In genomic region chr11:71792621-71793235, GRCh38 we compare ENCODE assay signal across 8 cellular contexts. TPM values are rescaled to one million over a fixed set of nuclear protein-coding genes. Genes with fewer than 3 reads are reported as not detected.
DNase-seq lines count a peak whose midpoint lies in the region; ATAC-seq and TF ChIP-seq lines count a peak whose summit lies in the region.
"Not testable (repeated sequence)": the region's sequence is repeated elsewhere in the genome, so short reads cannot be mapped to it uniquely, and the experiment has no call there.

No MANE protein-coding gene starts in this region.

- not testable (repeated sequence) for H3K36me3 ChIP-seq in naive thymus-derived CD4-positive, alpha-beta T cell (ENCODE audit: control insufficient read depth in 2 of 3, insufficient read depth in 3 of 3, low read length in 3 of 3)

- H3K27me3 Mint-ChIP-seq in CD4-positive, alpha-beta T cell; HFFc6 (ENCODE audit: insufficient read depth); activated CD4-positive, alpha-beta T cell treated with anti-CD3 and anti-CD28 coated beads, Interleukin-2, amount 10 ng/mL, durations not matched to agents 24 days and 14 days; naive thymus-derived CD4-positive, alpha-beta T cell: not testable (repeated sequence)

- peak; percentile 31 to 63 (median 50) for DNase-seq in CD4-positive, alpha-beta T cell
- peak; percentile 69 for DNase-seq in HFFc6
- DNase-seq in OCI-M1 (lab: John Stamatoyannopoulos, UW) = peak; percentile 78
- DNase-seq in activated CD4-positive, alpha-beta T cell treated with anti-CD3 and anti-CD28 coated beads, Interleukin-2, amount 10 ng/mL, durations not matched to agents 24 days and 14 days = peak; percentile 87
- peak; percentile 17 for DNase-seq in astrocyte of the spinal cord (ENCODE audit: low read depth, low spot score)
- DNase-seq in foreskin melanocyte = peak; percentile 32
- peak; percentile 32 to 67 (median 60) for DNase-seq in naive thymus-derived CD4-positive, alpha-beta T cell
- DNase-seq in stimulated activated effector memory CD8-positive, alpha-beta T cell treated with anti-CD3 and anti-CD28 coated beads, Interleukin-12 subunit alpha, Interleukin-12 subunit beta, amount 100 ng/mL, for 72 hours (ENCODE audit: low spot score in 2 of 2) = peak; percentile 25 to 60

- POLR2A ChIA-PET in CD4-positive, alpha-beta T cell (lab: Charles Lee); naive thymus-derived CD4-positive, alpha-beta T cell (lab: Charles Lee): not testable (repeated sequence)

- H3K27me3 ChIP-seq in CD4-positive, alpha-beta T cell (ENCODE audit: control insufficient read depth, insufficient read depth, low read length); naive thymus-derived CD4-positive, alpha-beta T cell (ENCODE audit: control insufficient read depth in 2 of 2, insufficient read depth in 2 of 2, low read length in 2 of 2): not testable (repeated sequence)

- peak; percentile 61 for TF ChIP-seq CTCF in CD4-positive, alpha-beta T cell (IDR thresholded peaks at IDR 0.05)
- peak; percentile 80 for TF ChIP-seq CTCF in HFFc6 (IDR thresholded peaks at IDR 0.05)
- TF ChIP-seq CTCF in astrocyte of the spinal cord (IDR thresholded peaks at IDR 0.05; ENCODE audit: low read depth, low read length) = peak; percentile 57

- H3K9me3 Mint-ChIP-seq in CD4-positive, alpha-beta T cell; HFFc6; activated CD4-positive, alpha-beta T cell treated with anti-CD3 and anti-CD28 coated beads, Interleukin-2, amount 10 ng/mL, durations not matched to agents 24 days and 14 days; naive thymus-derived CD4-positive, alpha-beta T cell; stimulated activated effector memory CD8-positive, alpha-beta T cell treated with anti-CD3 and anti-CD28 coated beads, Interleukin-12 subunit alpha, Interleukin-12 subunit beta, amount 100 ng/mL, for 72 hours: not testable (repeated sequence)

- CTCF ChIA-PET in CD4-positive, alpha-beta T cell (lab: Charles Lee); naive thymus-derived CD4-positive, alpha-beta T cell (lab: Charles Lee): not testable (repeated sequence)

- H3K4me3 ChIP-seq in astrocyte of the spinal cord (ENCODE audit: low read depth, low read length); naive thymus-derived CD4-positive, alpha-beta T cell (ENCODE audit: low read length): not testable (repeated sequence)

- intact Hi-C loops in CD4-positive, alpha-beta T cell (cut with DNase I, micrococcal nuclease) = loop anchor here in 1 of 2 experiments (5.0 to 10.0 kb wide), 2 partner anchors 312 to 340 kb away; partner anchors contain the start of genes LAMTOR1, NADSYN1 and TOMT
- intact Hi-C loops in activated CD4-positive, alpha-beta T cell treated with anti-CD3 and anti-CD28 coated beads, Interleukin-2, amount 10 ng/mL, durations not matched to agents 24 days and 14 days (cut with micrococcal nuclease) = not testable (repeated sequence)
- intact Hi-C loops in naive thymus-derived CD4-positive, alpha-beta T cell (cut with micrococcal nuclease) = loop anchor here in 1 of 2 donors (1.0 kb wide), 1 partner anchor 8 kb away; no protein-coding TSS in a partner anchor

- ATAC-seq in CD4-positive, alpha-beta T cell (ENCODE audit: poor library complexity); naive thymus-derived CD4-positive, alpha-beta T cell; stimulated activated effector memory CD8-positive, alpha-beta T cell treated with anti-CD3 and anti-CD28 coated beads, Interleukin-12 subunit alpha, Interleukin-12 subunit beta, amount 100 ng/mL, for 72 hours: not testable (repeated sequence)

- not testable (repeated sequence) for H3K27ac ChIP-seq in CD4-positive, alpha-beta T cell (ENCODE audit: low read depth, low read length); naive thymus-derived CD4-positive, alpha-beta T cell (ENCODE audit: low read depth, low read length)

- in situ Hi-C loops in astrocyte of the spinal cord (cut with HindIII; ENCODE audit: low sequenced_read_pairs) = not testable (repeated sequence)

- not testable (repeated sequence) for H3K4me1 ChIP-seq in naive thymus-derived CD4-positive, alpha-beta T cell (ENCODE audit: control insufficient read depth in 2 of 2, insufficient read depth in 2 of 2, low read length in 2 of 2)

- not testable (repeated sequence) for H3K9me3 ChIP-seq in CD4-positive, alpha-beta T cell (ENCODE audit: control insufficient read depth, low read length); naive thymus-derived CD4-positive, alpha-beta T cell (ENCODE audit: control insufficient read depth in 2 of 3, low read length in 3 of 3)

- not testable (repeated sequence) for H3K27ac Mint-ChIP-seq in CD4-positive, alpha-beta T cell; activated CD4-positive, alpha-beta T cell treated with anti-CD3 and anti-CD28 coated beads, Interleukin-2, amount 10 ng/mL, durations not matched to agents 24 days and 14 days; stimulated activated effector memory CD8-positive, alpha-beta T cell treated with anti-CD3 and anti-CD28 coated beads, Interleukin-12 subunit alpha, Interleukin-12 subunit beta, amount 100 ng/mL, for 72 hours
- H3K27ac Mint-ChIP-seq in HFFc6 = peak overlapping the region; percentile 73
- H3K27ac Mint-ChIP-seq in naive thymus-derived CD4-positive, alpha-beta T cell = peak overlapping the region in 1 of 9 donors; percentile 41

- peaks cover 13% of the 10 kb centered on the region for H3K4me1 Mint-ChIP-seq in CD4-positive, alpha-beta T cell (ENCODE audit: low read depth)
- H3K4me1 Mint-ChIP-seq in HFFc6 (ENCODE audit: low read depth) = peaks cover 45% of the 10 kb centered on the region
- H3K4me1 Mint-ChIP-seq in activated CD4-positive, alpha-beta T cell treated with anti-CD3 and anti-CD28 coated beads, Interleukin-2, amount 10 ng/mL, durations not matched to agents 24 days and 14 days = peaks cover 20% of the 10 kb centered on the region
- H3K4me1 Mint-ChIP-seq in naive thymus-derived CD4-positive, alpha-beta T cell = peaks cover 2 to 21% (median 6%) of the 10 kb centered on the region in 7 donors
- peaks cover 22% of the 10 kb centered on the region for H3K4me1 Mint-ChIP-seq in stimulated activated effector memory CD8-positive, alpha-beta T cell treated with anti-CD3 and anti-CD28 coated beads, Interleukin-12 subunit alpha, Interleukin-12 subunit beta, amount 100 ng/mL, for 72 hours

- peak overlapping the region; percentile 61 for H3K4me3 Mint-ChIP-seq in CD4-positive, alpha-beta T cell
- not testable (repeated sequence) for H3K4me3 Mint-ChIP-seq in HFFc6; activated CD4-positive, alpha-beta T cell treated with anti-CD3 and anti-CD28 coated beads, Interleukin-2, amount 10 ng/mL, durations not matched to agents 24 days and 14 days; naive thymus-derived CD4-positive, alpha-beta T cell; stimulated activated effector memory CD8-positive, alpha-beta T cell treated with anti-CD3 and anti-CD28 coated beads, Interleukin-12 subunit alpha, Interleukin-12 subunit beta, amount 100 ng/mL, for 72 hours

- not testable (repeated sequence) for H3K36me3 Mint-ChIP-seq in CD4-positive, alpha-beta T cell (ENCODE audit: low read depth); HFFc6 (ENCODE audit: low read depth); activated CD4-positive, alpha-beta T cell treated with anti-CD3 and anti-CD28 coated beads, Interleukin-2, amount 10 ng/mL, durations not matched to agents 24 days and 14 days (ENCODE audit: low read depth); naive thymus-derived CD4-positive, alpha-beta T cell
- H3K36me3 Mint-ChIP-seq in stimulated activated effector memory CD8-positive, alpha-beta T cell treated with anti-CD3 and anti-CD28 coated beads, Interleukin-12 subunit alpha, Interleukin-12 subunit beta, amount 100 ng/mL, for 72 hours = peaks cover 28% of the 10 kb centered on the region

RNA-seq across cellular contexts. Expression of gene DEFB108B, which starts 40.3 kb away (rescaled TPM):
- not detected for total RNA-seq in CD4-positive, alpha-beta T cell
- not detected for total RNA-seq in HFFc6 (2021; fragmentation: NEBNext Ultra II Directional; extraction: Animal tissue kit (Norgen Biotek cat#: 25700))
- total RNA-seq in activated CD4-positive, alpha-beta T cell treated with anti-CD3 and anti-CD28 coated beads, Interleukin-2, amount 10 ng/mL, durations not matched to agents 24 days and 14 days = not detected in 2 replicates
- total RNA-seq in naive thymus-derived CD4-positive, alpha-beta T cell = not detected
- polyA plus RNA-seq in naive thymus-derived CD4-positive, alpha-beta T cell = not detected

Comparison
In these comparisons a context has a peak if more than half of its experiments do, and no peak if none do; other contexts are left out.
1. DNase-seq: peak in every context shown above with its lines; median percentile 87 in activated CD4-positive, alpha-beta T cell treated with anti-CD3 and anti-CD28 coated beads, Interleukin-2, amount 10 ng/mL, durations not matched to agents 24 days and 14 days; 78 in OCI-M1; 69 in HFFc6; 60 in naive thymus-derived CD4-positive, alpha-beta T cell; 50 in CD4-positive, alpha-beta T cell; 42 in stimulated activated effector memory CD8-positive, alpha-beta T cell treated with anti-CD3 and anti-CD28 coated beads, Interleukin-12 subunit alpha, Interleukin-12 subunit beta, amount 100 ng/mL, for 72 hours; 32 in foreskin melanocyte; 17 in astrocyte of the spinal cord.